Comparison of ENCODE assay signal across 18 cellular contexts in the genomic region with DNA sequence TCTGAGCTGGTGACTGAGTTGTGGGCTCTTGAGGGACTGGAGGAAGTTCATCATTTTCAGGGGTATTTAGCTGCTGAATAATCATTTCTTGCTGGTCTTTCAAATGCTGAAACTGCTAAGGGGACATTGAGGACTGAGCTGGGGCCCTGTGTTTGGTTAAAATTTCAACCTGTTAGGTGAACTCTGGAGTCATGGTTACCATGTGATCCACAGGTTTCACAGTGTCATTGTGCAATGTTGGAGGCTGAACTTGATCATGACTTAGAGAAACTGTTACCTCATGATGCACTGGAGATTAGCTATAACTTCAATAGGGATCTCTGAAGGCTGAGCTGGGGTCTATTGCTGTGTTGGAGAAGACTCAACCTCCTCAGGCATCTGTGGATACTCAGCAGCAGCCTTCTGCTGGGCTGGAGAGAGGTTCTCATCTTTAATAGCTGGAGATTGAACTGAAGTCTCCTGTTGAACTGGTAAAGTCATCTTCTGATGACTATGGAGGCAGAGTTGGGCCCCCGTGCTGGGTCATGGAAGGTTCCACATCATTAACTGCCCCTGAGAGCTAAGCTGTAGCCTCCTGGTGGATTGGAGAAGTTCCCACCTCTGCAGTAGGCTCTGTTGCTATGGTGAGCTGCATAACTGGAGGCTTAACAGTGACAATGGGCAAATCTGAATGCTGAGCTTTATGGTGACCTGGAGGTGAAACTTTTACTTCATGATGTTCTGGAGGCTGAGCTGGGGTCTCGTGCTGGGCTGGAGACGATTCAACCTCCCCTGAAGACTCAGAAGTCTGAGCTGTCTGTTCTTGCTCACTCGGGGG. TPM values are rescaled to one million over a fixed set of nuclear protein-coding genes. Genes with fewer than 3 reads are reported as not detected.
"Had no signal": no experiment of that assay in that cellular context is flagged by ENCODE, and none has a peak within 500 bp of the region (broad histone marks: within the 10 kb centered on the region; RNA-seq: fewer than 3 reads in every experiment).

No MANE protein-coding gene starts in this region.

- ATAC-seq: activated CD8-positive, alpha-beta memory T cell treated with anti-CD3 and anti-CD28 coated beads, Interleukin-2, amount 10 ng/mL, durations not matched to agents 7 days and 5 days; activated naive CD4-positive, alpha-beta T cell treated with anti-CD3 and anti-CD28 coated beads, Interleukin-2, amount 50 U/mL, for 72 hours; activated T-cell treated with anti-CD3 and anti-CD28 coated beads, Interleukin-2, amount 50 U/mL, for 4 hours; pancreas had no signal

- H3K36me3 ChIP-seq: esophagus squamous epithelium, pancreas, tibial nerve, vagina had no signal

- H3K4me1 ChIP-seq: pancreas, tibial nerve, vagina had no signal

- DNase-seq: activated CD4-positive, alpha-beta T cell treated with anti-CD3 and anti-CD28 coated beads, Interleukin-2, amount 50 U/mL, for 4 hours; activated CD4-positive, CD25-positive, alpha-beta regulatory T cell treated with anti-CD3 and anti-CD28 coated beads, Interleukin-2, amount 50 U/mL, for 72 hours; activated CD8-positive, alpha-beta memory T cell treated with anti-CD3 and anti-CD28 coated beads, Interleukin-2, amount 10 ng/mL, durations not matched to agents 7 days and 5 days; activated effector memory CD4-positive, alpha-beta T cell treated with anti-CD3 and anti-CD28 coated beads, Interleukin-2, amount 50 U/mL, for 16 hours; activated T-cell treated with anti-CD3 and anti-CD28 coated beads, Interleukin-2, amount 50 U/mL, for 4 hours; amniotic stem cell; cerebellar nuclear complex; esophagus squamous epithelium; foreskin fibroblast; pancreas had no signal

- H3K4me3 ChIP-seq: esophagus squamous epithelium, pancreas, skin epidermis, tibial nerve, vagina had no signal

- H3K9me3 ChIP-seq: esophagus squamous epithelium, pancreas, tibial nerve, vagina had no signal

- H3K27ac ChIP-seq: esophagus squamous epithelium, pancreas, skin epidermis, tibial nerve, vagina had no signal

- H3K27me3 ChIP-seq: pancreas, tibial nerve, vagina had no signal

RNA-seq across cellular contexts. Expression of a gene that starts 15.2 kb away (rescaled TPM):
- total RNA-seq: activated T-cell treated with anti-CD3 and anti-CD28 coated beads, Interleukin-2, amount 50 U/mL, for 4 hours; lower leg skin; myocyte; tibial nerve had no signal
- polyA plus RNA-seq: pancreas had no signal

RNA-seq across cellular contexts. Expression of a gene that starts 28.2 kb away (rescaled TPM):
- total RNA-seq: activated CD8-positive, alpha-beta memory T cell treated with anti-CD3 and anti-CD28 coated beads, Interleukin-2, amount 10 ng/mL, durations not matched to agents 7 days and 5 days; activated naive CD4-positive, alpha-beta T cell treated with anti-CD3 and anti-CD28 coated beads, Interleukin-2, amount 50 U/mL, for 72 hours; activated T-cell treated with anti-CD3 and anti-CD28 coated beads, Interleukin-2, amount 50 U/mL, for 4 hours; dermis microvascular lymphatic vessel endothelial cell; esophagus squamous epithelium; lower leg skin; myocyte; pancreas; T-helper 2 cell treated with Interferon-gamma antibody and Interleukin-4, amounts not matched to agents 100 ng/mL and 5 ng/mL, for 36 hours; tibial nerve; vagina had no signal
- polyA plus RNA-seq: pancreas had no signal

RNA-seq across cellular contexts. Expression of a gene that starts 46.7 kb away (rescaled TPM):
- total RNA-seq: activated naive CD4-positive, alpha-beta T cell treated with anti-CD3 and anti-CD28 coated beads, Interleukin-2, amount 50 U/mL, for 72 hours; dermis microvascular lymphatic vessel endothelial cell; lower leg skin; myocyte; pancreas; tibial nerve; vagina had no signal
- polyA plus RNA-seq: pancreas had no signal
